In the genomic region with DNA sequence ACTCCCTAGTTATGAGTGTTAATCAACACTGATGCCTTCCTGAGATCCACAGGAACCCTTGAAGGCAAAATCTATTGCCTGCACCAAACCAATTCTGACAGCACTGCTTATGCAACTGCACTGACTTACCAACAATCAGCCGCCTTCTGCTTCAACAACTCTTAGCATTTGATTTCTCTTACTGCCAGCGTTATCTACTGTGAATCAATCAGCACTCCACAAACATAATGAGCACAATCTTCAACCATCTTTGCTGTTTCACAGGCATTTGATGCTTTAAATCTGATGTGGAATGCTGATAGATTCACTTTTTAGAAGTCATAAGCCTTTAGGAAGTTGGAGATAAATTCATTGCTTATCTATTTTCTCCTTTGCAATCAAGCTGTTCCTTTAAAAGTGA, we compare ENCODE assay signal across 1 cellular context. TPM values are rescaled to one million over a fixed set of nuclear protein-coding genes. Genes with fewer than 3 reads are reported as not detected.
"Had no signal": no experiment of that assay in that cellular context is flagged by ENCODE, and none has a peak within 500 bp of the region (broad histone marks: within the 10 kb centered on the region; RNA-seq: fewer than 3 reads in every experiment).

No MANE protein-coding gene starts in this region.

RNA-seq across cellular contexts. Expression of gene GBP3, which starts 41.2 kb away (rescaled TPM):
- total RNA-seq: neural crest cell had no signal
